1 cellular context compared by ENCODE assay signal in the genomic region with DNA sequence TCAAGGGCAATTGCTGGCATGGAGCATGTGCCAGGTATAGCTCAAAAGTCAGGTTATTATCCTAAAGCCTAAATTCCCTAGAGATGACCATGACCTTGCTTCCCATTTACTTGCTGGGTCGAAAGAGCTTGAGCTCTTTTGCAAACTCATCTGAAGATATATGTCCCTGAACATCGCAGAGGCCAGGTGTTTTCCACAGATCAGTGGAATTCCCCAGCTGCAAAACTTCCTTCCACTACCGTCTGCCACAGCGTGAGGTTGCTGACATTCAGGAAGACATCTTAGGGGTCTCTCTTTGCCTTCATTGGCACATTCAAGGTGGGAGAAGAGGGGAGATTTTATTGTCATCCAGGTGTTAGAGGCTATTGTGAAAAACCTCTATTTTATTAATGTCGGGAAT.
TF ChIP-seq lines count a peak whose summit lies in the region.

No MANE protein-coding gene starts in this region.

TF ChIP-seq in GM12878, 131 proteins besides CTCF, POLR2A, EP300 and RAD21 (continued from another document):
- TF ChIP-seq, protein P1, sequence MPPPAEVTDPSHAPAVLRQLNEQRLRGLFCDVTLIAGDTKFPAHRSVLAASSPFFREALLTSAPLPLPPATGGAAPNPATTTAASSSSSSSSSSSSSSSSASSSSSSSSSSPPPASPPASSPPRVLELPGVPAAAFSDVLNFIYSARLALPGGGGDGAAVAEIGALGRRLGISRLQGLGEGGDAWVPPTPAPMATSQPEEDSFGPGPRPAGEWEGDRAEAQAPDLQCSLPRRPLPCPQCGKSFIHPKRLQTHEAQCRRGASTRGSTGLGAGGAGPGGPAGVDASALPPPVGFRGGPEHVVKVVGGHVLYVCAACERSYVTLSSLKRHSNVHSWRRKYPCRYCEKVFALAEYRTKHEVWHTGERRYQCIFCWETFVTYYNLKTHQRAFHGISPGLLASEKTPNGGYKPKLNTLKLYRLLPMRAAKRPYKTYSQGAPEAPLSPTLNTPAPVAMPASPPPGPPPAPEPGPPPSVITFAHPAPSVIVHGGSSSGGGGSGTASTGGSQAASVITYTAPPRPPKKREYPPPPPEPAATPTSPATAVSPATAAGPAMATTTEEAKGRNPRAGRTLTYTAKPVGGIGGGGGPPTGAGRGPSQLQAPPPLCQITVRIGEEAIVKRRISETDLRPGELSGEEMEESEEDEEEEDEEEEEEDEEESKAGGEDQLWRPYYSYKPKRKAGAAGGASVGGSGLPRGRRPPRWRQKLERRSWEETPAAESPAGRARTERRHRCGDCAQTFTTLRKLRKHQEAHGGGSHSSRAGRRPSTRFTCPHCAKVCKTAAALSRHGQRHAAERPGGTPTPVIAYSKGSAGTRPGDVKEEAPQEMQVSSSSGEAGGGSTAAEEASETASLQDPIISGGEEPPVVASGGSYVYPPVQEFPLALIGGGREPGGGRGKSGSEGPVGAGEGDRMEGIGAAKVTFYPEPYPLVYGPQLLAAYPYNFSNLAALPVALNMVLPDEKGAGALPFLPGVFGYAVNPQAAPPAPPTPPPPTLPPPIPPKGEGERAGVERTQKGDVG (CRISPR knock-in tag; IDR thresholded peaks at IDR 0.05) = no peak
- no peak for TF ChIP-seq TCF7 (IDR thresholded peaks at IDR 0.05; ENCODE audit: borderline replicate concordance)
- no peak for TF ChIP-seq BCL11A (IDR thresholded peaks at IDR 0.05; ENCODE audit: low read depth, low read length)
- TF ChIP-seq ZSCAN29 (IDR thresholded peaks at IDR 0.05) = no peak
- no peak for TF ChIP-seq CEBPB (IDR thresholded peaks at IDR 0.05; ENCODE audit: borderline replicate concordance in 1 of 2, low read depth in 2 of 2, low read length in 2 of 2)
- TF ChIP-seq JUNB (IDR thresholded peaks at IDR 0.05) = no peak
- TF ChIP-seq ZNF274 (IDR thresholded peaks at IDR 0.05; ENCODE audit: insufficient read depth, insufficient read length) = no peak
- TF ChIP-seq FOXM1 (IDR thresholded peaks at IDR 0.05; ENCODE audit: low read depth, low read length) = no peak
- TF ChIP-seq, protein P2, sequence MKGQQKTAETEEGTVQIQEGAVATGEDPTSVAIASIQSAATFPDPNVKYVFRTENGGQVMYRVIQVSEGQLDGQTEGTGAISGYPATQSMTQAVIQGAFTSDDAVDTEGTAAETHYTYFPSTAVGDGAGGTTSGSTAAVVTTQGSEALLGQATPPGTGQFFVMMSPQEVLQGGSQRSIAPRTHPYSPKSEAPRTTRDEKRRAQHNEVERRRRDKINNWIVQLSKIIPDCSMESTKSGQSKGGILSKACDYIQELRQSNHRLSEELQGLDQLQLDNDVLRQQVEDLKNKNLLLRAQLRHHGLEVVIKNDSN (IDR thresholded peaks at IDR 0.05; ENCODE audit: borderline replicate concordance, extremely low read length, insufficient read depth, low read depth, low read length) = no peak
